ENCODE assay signal across 16 cellular contexts in the genomic region with DNA sequence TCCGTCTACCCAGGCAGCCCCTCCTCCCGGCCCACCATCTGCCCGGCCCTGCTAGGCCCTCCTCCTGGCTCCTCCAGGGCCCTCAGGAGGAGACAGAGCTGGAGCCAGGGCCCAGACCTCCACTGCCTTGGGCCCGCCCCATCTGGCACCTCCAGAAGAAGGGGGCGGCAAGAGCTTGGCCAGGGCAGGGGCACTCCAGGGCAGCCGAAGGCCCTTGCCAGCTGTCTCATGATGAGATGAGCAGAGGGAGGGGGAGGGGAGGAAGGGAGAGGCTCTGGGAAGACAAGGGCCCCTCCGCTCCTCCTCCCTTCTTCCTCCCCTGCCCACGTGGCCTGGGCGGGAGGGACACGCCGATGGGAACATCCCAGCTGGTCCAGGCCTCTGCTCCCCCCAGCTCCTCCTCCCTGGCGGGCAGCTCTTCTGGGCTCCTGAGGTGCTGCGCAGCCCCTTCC. TPM values are rescaled to one million over a fixed set of nuclear protein-coding genes. Genes with fewer than 3 reads are reported as not detected.
DNase-seq lines count a peak whose midpoint lies in the region; ATAC-seq and TF ChIP-seq lines count a peak whose summit lies in the region.
"Had no signal": no experiment of that assay in that cellular context is flagged by ENCODE, and none has a peak within 500 bp of the region (broad histone marks: within the 10 kb centered on the region; RNA-seq: fewer than 3 reads in every experiment).

No MANE protein-coding gene starts in this region.

- ATAC-seq in mucosa of descending colon (peak; percentile 15), GM21423 (IDR thresholded peaks at IDR 0.05; ENCODE audit: unreplicated experiment) (no peak), GM18520 (IDR thresholded peaks at IDR 0.05; ENCODE audit: unreplicated experiment) (no peak), GM18505 (IDR thresholded peaks at IDR 0.05; ENCODE audit: unreplicated experiment) (no peak)
- ATAC-seq in activated CD8-positive, alpha-beta T cell treated with anti-CD3 and anti-CD28 coated beads, Interleukin-2, amount 10 ng/mL, durations not matched to agents 7 days and 5 days = no peak

- DNase-seq in AG10803 (ENCODE audit: low read depth) (peak; percentile 15), LHCN-M2 (ENCODE audit: low read depth) (peak; percentile 15), cerebellum (ENCODE audit: low spot score) (peak; percentile 84), mucosa of descending colon (no peak)
- DNase-seq in activated CD8-positive, alpha-beta T cell treated with anti-CD3 and anti-CD28 coated beads, Interleukin-2, amount 10 ng/mL, durations not matched to agents 7 days and 5 days = no peak
- DNase-seq: activated T-cell treated with anti-CD3 and anti-CD28 coated beads, Interleukin-2, amount 50 U/mL, for 1 hour; colonic mucosa; mesenchymal stem cell; OCI-M1 had no signal

- H3K4me1 Mint-ChIP-seq in activated CD8-positive, alpha-beta T cell treated with anti-CD3 and anti-CD28 coated beads, Interleukin-2, amount 10 ng/mL, durations not matched to agents 7 days and 5 days (ENCODE audit: low read depth) = no peaks in the 10 kb centered on the region

- H3K36me3 Mint-ChIP-seq in activated CD8-positive, alpha-beta T cell treated with anti-CD3 and anti-CD28 coated beads, Interleukin-2, amount 10 ng/mL, durations not matched to agents 7 days and 5 days (ENCODE audit: low read depth) = no peaks in the 10 kb centered on the region

- H3K27ac Mint-ChIP-seq in activated CD8-positive, alpha-beta T cell treated with anti-CD3 and anti-CD28 coated beads, Interleukin-2, amount 10 ng/mL, durations not matched to agents 7 days and 5 days = no peak overlapping the region

- POLR2A ChIA-PET in activated CD8-positive, alpha-beta T cell treated with anti-CD3 and anti-CD28 coated beads, Interleukin-2, amount 10 ng/mL, durations not matched to agents 7 days and 5 days (lab: Charles Lee) = no interaction called here

- TF ChIP-seq CTCF in AG10803 (conservative IDR thresholded peaks at IDR 0.05; ENCODE audit: low read length) = no peak
- TF ChIP-seq CTCF in mucosa of descending colon (IDR thresholded peaks at IDR 0.05) = no peak

- CTCF ChIA-PET in activated CD8-positive, alpha-beta T cell treated with anti-CD3 and anti-CD28 coated beads, Interleukin-2, amount 10 ng/mL, durations not matched to agents 7 days and 5 days (lab: Charles Lee) = no interaction called here

- TF ChIP-seq POLR2A in GM18505 (IDR thresholded peaks at IDR 0.05; ENCODE audit: borderline replicate concordance, extremely low read depth, insufficient read depth, insufficient read length) = no peak

- H3K27me3 Mint-ChIP-seq in activated CD8-positive, alpha-beta T cell treated with anti-CD3 and anti-CD28 coated beads, Interleukin-2, amount 10 ng/mL, durations not matched to agents 7 days and 5 days (ENCODE audit: low read depth) = peaks cover 2% of the 10 kb centered on the region

- H3K4me3 ChIP-seq in AG10803 (ENCODE audit: low read length) = no peak overlapping the region
- no peak overlapping the region for H3K4me3 ChIP-seq in mucosa of descending colon
- H3K4me3 ChIP-seq: colonic mucosa had no signal

- no peaks in the 10 kb centered on the region for H3K9me3 Mint-ChIP-seq in activated CD8-positive, alpha-beta T cell treated with anti-CD3 and anti-CD28 coated beads, Interleukin-2, amount 10 ng/mL, durations not matched to agents 7 days and 5 days (ENCODE audit: insufficient read depth)

- intact Hi-C loops in mucosa of descending colon (cut with DNase I, micrococcal nuclease) = loop anchor here in 1 of 2 donors (10.0 kb wide), 1 partner anchor 302 kb away; no protein-coding TSS in a partner anchor

- no peaks in the 10 kb centered on the region for H3K4me1 ChIP-seq in mucosa of descending colon (ENCODE audit: low read depth)
- H3K4me1 ChIP-seq: colonic mucosa had no signal

- H3K4me3 Mint-ChIP-seq in activated CD8-positive, alpha-beta T cell treated with anti-CD3 and anti-CD28 coated beads, Interleukin-2, amount 10 ng/mL, durations not matched to agents 7 days and 5 days = no peak overlapping the region

- H3K9me3 ChIP-seq in mucosa of descending colon = no peaks in the 10 kb centered on the region
- H3K9me3 ChIP-seq: colonic mucosa had no signal

- no peaks in the 10 kb centered on the region for H3K36me3 ChIP-seq in mucosa of descending colon (ENCODE audit: low read depth)
- H3K36me3 ChIP-seq: colonic mucosa had no signal

RNA-seq across cellular contexts. Expression of gene ENPP7, which starts 23.8 kb away (rescaled TPM):
- total RNA-seq in LHCN-M2 (2014; rRNA removed) (not detected in 2 replicates), cerebellum (not detected), mucosa of descending colon (not detected)
- polyA plus RNA-seq in LHCN-M2 (2012) = not detected
- total RNA-seq in activated CD8-positive, alpha-beta T cell treated with anti-CD3 and anti-CD28 coated beads, Interleukin-2, amount 10 ng/mL, durations not matched to agents 7 days and 5 days = under 1 TPM in 1 of 2 experiments, not detected in 1; 0.13 TPM
- total RNA-seq: colonic mucosa, epithelial cell of proximal tubule, temporal lobe had no signal
- polyA plus RNA-seq: adipose tissue, AG04450 had no signal

Comparison
In these comparisons a context has a peak if more than half of its experiments do, and no peak if none do; other contexts are left out.
1. DNase-seq: peak in AG10803 (single experiment), LHCN-M2 (single experiment) and cerebellum (single experiment); none in mucosa of descending colon (0 of 3) and activated CD8-positive, alpha-beta T cell treated with anti-CD3 and anti-CD28 coated beads, Interleukin-2, amount 10 ng/mL, durations not matched to agents 7 days and 5 days (single experiment).